Comparison of ENCODE assay signal across 22 cellular contexts in the genomic region with DNA sequence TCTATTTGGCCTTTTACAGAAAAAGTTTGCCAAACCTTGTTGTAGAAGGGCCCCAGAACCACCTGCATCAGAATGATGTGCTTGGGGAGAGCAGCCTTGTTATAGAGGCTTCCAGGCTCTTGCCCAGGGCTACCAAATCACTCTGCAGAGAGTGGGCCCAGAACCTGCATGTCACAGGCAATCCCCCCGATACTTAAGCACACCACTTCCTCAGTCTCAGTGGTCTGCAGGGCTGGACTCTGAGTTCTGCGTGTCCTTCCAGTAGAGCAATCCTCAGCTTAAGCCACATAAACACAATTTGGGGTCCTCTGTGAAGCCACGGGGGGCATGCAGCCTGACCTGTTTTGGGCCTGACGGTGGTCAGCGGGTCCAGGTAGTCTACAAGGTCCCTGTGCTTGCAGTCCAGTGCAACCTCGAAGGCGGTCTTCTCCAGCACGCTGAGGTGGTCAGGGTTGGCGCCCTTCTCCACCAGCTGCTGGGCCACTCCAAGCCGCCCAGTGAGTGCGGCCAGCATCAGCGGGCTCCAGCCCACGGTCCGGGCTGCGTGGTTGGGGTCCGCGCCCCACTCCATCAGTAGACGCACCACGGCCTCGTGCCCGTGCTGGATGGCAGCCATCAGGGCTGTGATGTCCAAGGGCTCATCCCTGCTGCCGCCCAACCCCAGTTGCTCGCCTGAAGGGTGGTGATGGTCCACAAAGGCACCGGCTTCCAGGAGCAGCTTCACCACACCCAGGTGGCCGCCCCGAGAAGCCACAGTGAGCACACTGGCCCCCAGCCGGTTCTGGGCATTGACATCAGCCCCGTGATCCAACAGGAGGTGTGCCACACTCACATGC. TPM values are rescaled to one million over a fixed set of nuclear protein-coding genes. Genes with fewer than 3 reads are reported as not detected.
A peak's percentile ranks its signal among the peaks of the same experiment; 100 is the strongest.
DNase-seq lines count a peak whose midpoint lies in the region; ATAC-seq, FAIRE-seq and TF ChIP-seq lines count a peak whose summit lies in the region.
"Had no signal": no experiment of that assay in that cellular context is flagged by ENCODE, and none has a peak within 500 bp of the region (broad histone marks: within the 10 kb centered on the region; RNA-seq: fewer than 3 reads in every experiment).

No MANE protein-coding gene starts in this region.

- FAIRE-seq in keratinocyte (lab: Jason Lieb, UNC): no peak
- FAIRE-seq in H54 (lab: Jason Lieb, UNC): no peak
- FAIRE-seq: A204.1, G401.6, GM12891, GM19239 had no signal

- no peaks in the 10 kb centered on the region for H3K9me3 Mint-ChIP-seq in osteocyte (ENCODE audit: unreplicated experiment)
- H3K9me3 Mint-ChIP-seq: CD4-positive, alpha-beta T cell; HFFc6 had no signal

- H3K27ac Mint-ChIP-seq in osteocyte (ENCODE audit: unreplicated experiment): no peak overlapping the region
- H3K27ac Mint-ChIP-seq: B cell; CD4-positive, alpha-beta T cell had no signal

- no peak overlapping the region for H3K4me3 Mint-ChIP-seq in osteocyte (ENCODE audit: unreplicated experiment)
- H3K4me3 Mint-ChIP-seq: B cell; CD4-positive, alpha-beta T cell; HFFc6 had no signal

- H3K27me3 ChIP-seq in PC-3 (ENCODE audit: low read length) (no peaks in the 10 kb centered on the region), keratinocyte (ENCODE audit: control insufficient read depth, extremely low read depth, insufficient read depth, low read length) (no peaks in the 10 kb centered on the region)

- peaks cover 23% of the 10 kb centered on the region for H3K4me1 Mint-ChIP-seq in osteocyte (ENCODE audit: unreplicated experiment)

- TF ChIP-seq POLR2A in GM18505 (IDR thresholded peaks at IDR 0.05; ENCODE audit: borderline replicate concordance, extremely low read depth, insufficient read depth, insufficient read length) (no peak), H54 (IDR thresholded peaks at IDR 0.05; ENCODE audit: low read depth, low read length) (no peak)

- dilution Hi-C loops in keratinocyte (cut with MboI; ENCODE audit: extremely low pct_ligation_motif_present, low sequenced_read_pairs): no loop called here

- H3K79me2 ChIP-seq in PC-3 (ENCODE audit: low read length): peaks cover 43% of the 10 kb centered on the region
- H3K79me2 ChIP-seq in keratinocyte (ENCODE audit: control insufficient read depth, insufficient read depth, low read length): peaks cover 19% of the 10 kb centered on the region

- H3K27ac ChIP-seq in PC-3 (ENCODE audit: low read length): peak overlapping the region; percentile 69
- peak overlapping the region; percentile 63 for H3K27ac ChIP-seq in RWPE1
- H3K27ac ChIP-seq in keratinocyte (ENCODE audit: control insufficient read depth, insufficient read depth, low read length): peak overlapping the region; percentile 77
- H3K27ac ChIP-seq: HL-60 had no signal

- CTCF ChIA-PET in PC-3 (lab: Charles Lee): no interaction called here
- CTCF ChIA-PET in RWPE1 (lab: Yijun Ruan, JAX): interaction anchor here (0.6 to 2.0 kb wide), 5 partner anchors 8 to 80 kb away, joined by 3 to 6 read pairs (median 4); no protein-coding TSS in a partner anchor

- no TSS peak for BruUV-seq in PC-3 (replicated peaks; lab: Mats Ljungman, UMichigan)

- H2AFZ ChIP-seq in PC-3 (ENCODE audit: low read length) (no peak overlapping the region), keratinocyte (ENCODE audit: control insufficient read depth, low read length) (no peak overlapping the region)

- intact Hi-C loops in PC-3 (cut with micrococcal nuclease): no loop called here

- ATAC-seq in PC-3: no peak
- no peak for ATAC-seq in GM18505 (IDR thresholded peaks at IDR 0.05; ENCODE audit: unreplicated experiment)

- H3K4me3 ChIP-seq in PC-3 (ENCODE audit: low read length): no peak overlapping the region
- H3K4me3 ChIP-seq in keratinocyte (ENCODE audit: control insufficient read depth in 2 of 3, extremely low read depth in 1 of 3, insufficient read depth in 2 of 3, low read depth in 1 of 3, low read length in 3 of 3): no peak overlapping the region

- no peak for TF ChIP-seq CTCF in PC-3 (conservative IDR thresholded peaks at IDR 0.05; ENCODE audit: low read depth, low read length)
- no peak for TF ChIP-seq CTCF in RWPE1 (conservative IDR thresholded peaks at IDR 0.05; ENCODE audit: low read depth)
- no peak for TF ChIP-seq CTCF in keratinocyte (optimal IDR thresholded peaks at IDR 0.05 in 1 of 3, IDR thresholded peaks at IDR 0.05 in 1 of 3, conservative IDR thresholded peaks at IDR 0.05 in 1 of 3; ENCODE audit: extremely low read depth in 1 of 3, insufficient read depth in 2 of 3, low read length in 3 of 3)
- no peak for TF ChIP-seq CTCF in osteocyte (IDR thresholded peaks at IDR 0.05)

- H3K4me2 ChIP-seq in PC-3 (ENCODE audit: low read length) (0 out of 2 replicates have a peak overlapping the region, but pooled peaks have one; percentile 55), keratinocyte (ENCODE audit: control insufficient read depth, extremely low read depth, insufficient read depth, low read depth, low read length) (no peak overlapping the region)

- H3K4me1 ChIP-seq in PC-3 (ENCODE audit: insufficient read depth, low read length) (peaks cover 27% of the 10 kb centered on the region), keratinocyte (ENCODE audit: control insufficient read depth, extremely low read depth, insufficient read depth, low read length) (peaks cover 31% of the 10 kb centered on the region)

- H3K9ac ChIP-seq in PC-3 (ENCODE audit: low read length) (no peak overlapping the region), keratinocyte (ENCODE audit: control insufficient read depth, extremely low read depth, insufficient read depth, low read length) (no peak overlapping the region)

- H3K9me1 ChIP-seq in keratinocyte (ENCODE audit: control insufficient read depth, extremely low read depth, insufficient read depth, low read length): no peaks in the 10 kb centered on the region

- H3K36me3 ChIP-seq in PC-3 (ENCODE audit: low read depth, low read length) (peaks cover 8% of the 10 kb centered on the region; the same call in 1 of the 2 replicates), keratinocyte (ENCODE audit: control insufficient read depth in 2 of 2, extremely low read depth in 1 of 2, insufficient read depth in 2 of 2, low read length in 2 of 2) (peaks cover 1 to 17% of the 10 kb centered on the region in 2 experiments)

- H4K20me1 ChIP-seq in PC-3 (ENCODE audit: low read length) (peaks cover 2% of the 10 kb centered on the region; the same call in 1 of the 2 replicates), keratinocyte (ENCODE audit: control insufficient read depth, extremely low read depth, insufficient read depth, low read length) (no peaks in the 10 kb centered on the region)

- no peak for DNase-seq in PC-3
- DNase-seq in RWPE1 (ENCODE audit: low spot score): no peak
- DNase-seq in keratinocyte (ENCODE audit: low read depth, low spot score): no peak
- peak; percentile 30 for DNase-seq in osteocyte (ENCODE audit: extremely low spot score, unreplicated experiment)
- no peak for DNase-seq in H54 (ENCODE audit: insufficient read length, low spot score)
- DNase-seq in activated gamma-delta T cell (lab: John Stamatoyannopoulos, UW): no peak
- no peak for DNase-seq in stimulated activated CD4-positive, alpha-beta T cell treated with anti-CD3 and anti-CD28 coated beads, Interleukin-4, amount 100 ng/mL, for 1 hour
- DNase-seq: Calu3; CD4-positive, alpha-beta T cell; DMS153; DMS79 treated with DMSO at 0.1 percent for 48 hours; EL; GOT3; HCEC 1CT; HFFc6 had no signal

- no peaks in the 10 kb centered on the region for H3F3A ChIP-seq in PC-3 (ENCODE audit: low read length, unreplicated experiment)

- peaks cover 6% of the 10 kb centered on the region for H3K36me3 Mint-ChIP-seq in osteocyte (ENCODE audit: unreplicated experiment)

- H3K9me2 ChIP-seq in PC-3 (replicated peaks; ENCODE audit: low read length): no peaks in the 10 kb centered on the region

- H3K27me3 Mint-ChIP-seq in osteocyte (ENCODE audit: unreplicated experiment): no peaks in the 10 kb centered on the region
- H3K27me3 Mint-ChIP-seq: B cell; CD4-positive, alpha-beta T cell had no signal

- H3K9me3 ChIP-seq in PC-3 (ENCODE audit: low read length) (no peaks in the 10 kb centered on the region), keratinocyte (ENCODE audit: control insufficient read depth, low read depth, low read length) (no peaks in the 10 kb centered on the region)

- POLR2A ChIA-PET in PC-3 (lab: Charles Lee; ENCODE audit: unreplicated experiment): no interaction called here
- POLR2A ChIA-PET in RWPE1 (lab: Yijun Ruan, JAX; ENCODE audit: low non-redundant PET): no interaction called here

RNA-seq across cellular contexts. Expression of a gene that starts 6.4 kb away (rescaled TPM):
- total RNA-seq in PC-3 (2014; rRNA removed) (27.7 and 39.7 TPM in 2 replicates), osteocyte (16.6 and 21.1 TPM in 2 replicates)
- polyA plus RNA-seq in keratinocyte: 11.5 to 14.4 TPM (median 13.5 TPM) in 3 replicates
- 10.0 TPM for polyA plus RNA-seq in keratinocyte (2011; ENCODE audit: low read depth)
- 9.6 and 11.6 TPM in 2 replicates for polyA plus RNA-seq in keratinocyte (2011; cell fraction: cytosol; rRNA removed)
- polyA plus RNA-seq in keratinocyte (2011; cell fraction: nucleus; rRNA removed): 21.0 and 23.5 TPM in 2 replicates
- polyA plus RNA-seq in keratinocyte (2012; ENCODE audit: low replicate concordance): 11.2 and 18.3 TPM in 2 replicates
- 10.9 to 16.3 TPM (median 16.3 TPM) in 3 replicates for polyA minus RNA-seq in keratinocyte
- polyA minus RNA-seq in keratinocyte (2011; cell fraction: cytosol; rRNA and poly(A)+ RNA removed): 14.6 TPM
- 8.4 and 12.4 TPM in 2 replicates for polyA minus RNA-seq in keratinocyte (2011; cell fraction: nucleus; rRNA and poly(A)+ RNA removed)

RNA-seq across cellular contexts. Expression of a gene that starts 17.5 kb away (rescaled TPM):
- total RNA-seq in PC-3 (2014; rRNA removed) (14.8 and 24.8 TPM in 2 replicates), osteocyte (not detected in 2 replicates)
- 1.1 to 1.8 TPM (median 1.2 TPM) in 3 replicates for polyA plus RNA-seq in keratinocyte
- polyA plus RNA-seq in keratinocyte (2011; ENCODE audit: low read depth): 0.60 TPM
- 0.44 and 0.74 TPM in 2 replicates for polyA plus RNA-seq in keratinocyte (2011; cell fraction: cytosol; rRNA removed)
- polyA plus RNA-seq in keratinocyte (2011; cell fraction: nucleus; rRNA removed): 1.5 and 1.6 TPM in 2 replicates
- polyA plus RNA-seq in keratinocyte (2012; ENCODE audit: low replicate concordance): 0.21 and 1.3 TPM in 2 replicates
- 0.49 to 1.4 TPM (median 1.0 TPM) in 3 replicates for polyA minus RNA-seq in keratinocyte
- 0.96 TPM for polyA minus RNA-seq in keratinocyte (2011; cell fraction: cytosol; rRNA and poly(A)+ RNA removed)
- 1.2 and 1.5 TPM in 2 replicates for polyA minus RNA-seq in keratinocyte (2011; cell fraction: nucleus; rRNA and poly(A)+ RNA removed)

Comparison
In these comparisons a context has a peak if more than half of its experiments do, and no peak if none do; other contexts are left out.
1. RNA of a gene that starts 17.5 kb away (total RNA-seq): 14.8 to 24.8 TPM in PC-3; not detected in osteocyte; every median in the first group is over 10 times any median in the second.
2. Peak in every context shown above with its lines, with median percentiles within 50 percentile points of each other: H3K27ac ChIP-seq.